1 cellular context compared by ENCODE assay signal in the genomic region with DNA sequence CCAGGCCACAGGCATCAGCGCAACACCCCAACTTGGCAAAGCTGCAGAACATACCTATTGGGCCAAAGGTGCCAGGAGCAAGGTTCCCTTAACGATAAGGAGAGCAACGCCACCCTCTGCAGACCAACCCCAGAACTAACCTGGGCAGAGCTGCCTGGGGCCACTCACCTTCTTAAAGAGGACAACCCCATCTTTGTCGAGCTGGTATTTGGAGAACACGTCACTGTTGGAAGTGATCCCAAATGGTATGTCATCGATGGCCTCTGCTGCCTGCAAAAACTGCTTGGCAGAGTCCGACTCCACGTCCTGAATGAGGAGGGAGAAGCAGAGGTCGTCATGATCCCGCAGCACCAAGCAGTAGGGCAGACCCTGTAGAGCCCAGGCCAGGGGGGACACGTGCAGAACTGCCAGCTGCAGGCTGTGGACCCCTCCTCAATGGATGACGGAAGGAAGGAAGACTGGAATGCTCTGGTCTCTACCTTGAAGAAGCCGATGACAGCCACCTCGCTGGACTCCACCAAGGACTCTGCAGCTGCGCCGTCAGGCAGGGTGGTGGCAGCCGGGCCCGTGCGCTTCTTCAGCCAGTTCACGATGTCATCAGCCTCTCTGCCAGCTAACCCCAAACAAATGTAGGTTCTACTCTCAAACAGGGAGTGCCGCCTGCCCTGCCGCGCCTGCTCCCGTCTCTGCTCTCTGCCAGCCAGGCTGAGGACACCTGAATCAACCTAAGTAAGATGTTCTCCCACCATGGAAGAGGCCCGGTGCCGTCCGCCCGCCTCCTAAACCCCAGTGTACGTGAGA.
A peak's percentile ranks its signal among the peaks of the same experiment; 100 is the strongest.
TF ChIP-seq lines count a peak whose summit lies in the region.

No MANE protein-coding gene starts in this region.

TF ChIP-seq in HepG2, 621 proteins besides CTCF, POLR2A, EP300 and RAD21 (continued from another document):
- TF ChIP-seq, protein P1, sequence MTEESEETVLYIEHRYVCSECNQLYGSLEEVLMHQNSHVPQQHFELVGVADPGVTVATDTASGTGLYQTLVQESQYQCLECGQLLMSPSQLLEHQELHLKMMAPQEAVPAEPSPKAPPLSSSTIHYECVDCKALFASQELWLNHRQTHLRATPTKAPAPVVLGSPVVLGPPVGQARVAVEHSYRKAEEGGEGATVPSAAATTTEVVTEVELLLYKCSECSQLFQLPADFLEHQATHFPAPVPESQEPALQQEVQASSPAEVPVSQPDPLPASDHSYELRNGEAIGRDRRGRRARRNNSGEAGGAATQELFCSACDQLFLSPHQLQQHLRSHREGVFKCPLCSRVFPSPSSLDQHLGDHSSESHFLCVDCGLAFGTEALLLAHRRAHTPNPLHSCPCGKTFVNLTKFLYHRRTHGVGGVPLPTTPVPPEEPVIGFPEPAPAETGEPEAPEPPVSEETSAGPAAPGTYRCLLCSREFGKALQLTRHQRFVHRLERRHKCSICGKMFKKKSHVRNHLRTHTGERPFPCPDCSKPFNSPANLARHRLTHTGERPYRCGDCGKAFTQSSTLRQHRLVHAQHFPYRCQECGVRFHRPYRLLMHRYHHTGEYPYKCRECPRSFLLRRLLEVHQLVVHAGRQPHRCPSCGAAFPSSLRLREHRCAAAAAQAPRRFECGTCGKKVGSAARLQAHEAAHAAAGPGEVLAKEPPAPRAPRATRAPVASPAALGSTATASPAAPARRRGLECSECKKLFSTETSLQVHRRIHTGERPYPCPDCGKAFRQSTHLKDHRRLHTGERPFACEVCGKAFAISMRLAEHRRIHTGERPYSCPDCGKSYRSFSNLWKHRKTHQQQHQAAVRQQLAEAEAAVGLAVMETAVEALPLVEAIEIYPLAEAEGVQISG (CRISPR knock-in tag; IDR thresholded peaks at IDR 0.05): no peak
- no peak for TF ChIP-seq ZNF563 (CRISPR knock-in tag; IDR thresholded peaks at IDR 0.05)
- TF ChIP-seq ZNF253 (CRISPR knock-in tag; IDR thresholded peaks at IDR 0.05; ENCODE audit: borderline replicate concordance): no peak
- TF ChIP-seq, protein P2, sequence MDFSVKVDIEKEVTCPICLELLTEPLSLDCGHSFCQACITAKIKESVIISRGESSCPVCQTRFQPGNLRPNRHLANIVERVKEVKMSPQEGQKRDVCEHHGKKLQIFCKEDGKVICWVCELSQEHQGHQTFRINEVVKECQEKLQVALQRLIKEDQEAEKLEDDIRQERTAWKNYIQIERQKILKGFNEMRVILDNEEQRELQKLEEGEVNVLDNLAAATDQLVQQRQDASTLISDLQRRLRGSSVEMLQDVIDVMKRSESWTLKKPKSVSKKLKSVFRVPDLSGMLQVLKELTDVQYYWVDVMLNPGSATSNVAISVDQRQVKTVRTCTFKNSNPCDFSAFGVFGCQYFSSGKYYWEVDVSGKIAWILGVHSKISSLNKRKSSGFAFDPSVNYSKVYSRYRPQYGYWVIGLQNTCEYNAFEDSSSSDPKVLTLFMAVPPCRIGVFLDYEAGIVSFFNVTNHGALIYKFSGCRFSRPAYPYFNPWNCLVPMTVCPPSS (IDR thresholded peaks at IDR 0.05): no peak
- no peak for TF ChIP-seq SATB2 (CRISPR knock-in tag; IDR thresholded peaks at IDR 0.05)
- TF ChIP-seq HNRNPL (IDR thresholded peaks at IDR 0.05; ENCODE audit: low read depth, low read length): 0 out of 2 replicates have a peak, but pooled peaks have one; percentile 17
- TF ChIP-seq NRL (CRISPR knock-in tag; IDR thresholded peaks at IDR 0.05; ENCODE audit: borderline replicate concordance): 0 out of 2 replicates have a peak, but pooled peaks have one; percentile 41
- TF ChIP-seq, protein P3, sequence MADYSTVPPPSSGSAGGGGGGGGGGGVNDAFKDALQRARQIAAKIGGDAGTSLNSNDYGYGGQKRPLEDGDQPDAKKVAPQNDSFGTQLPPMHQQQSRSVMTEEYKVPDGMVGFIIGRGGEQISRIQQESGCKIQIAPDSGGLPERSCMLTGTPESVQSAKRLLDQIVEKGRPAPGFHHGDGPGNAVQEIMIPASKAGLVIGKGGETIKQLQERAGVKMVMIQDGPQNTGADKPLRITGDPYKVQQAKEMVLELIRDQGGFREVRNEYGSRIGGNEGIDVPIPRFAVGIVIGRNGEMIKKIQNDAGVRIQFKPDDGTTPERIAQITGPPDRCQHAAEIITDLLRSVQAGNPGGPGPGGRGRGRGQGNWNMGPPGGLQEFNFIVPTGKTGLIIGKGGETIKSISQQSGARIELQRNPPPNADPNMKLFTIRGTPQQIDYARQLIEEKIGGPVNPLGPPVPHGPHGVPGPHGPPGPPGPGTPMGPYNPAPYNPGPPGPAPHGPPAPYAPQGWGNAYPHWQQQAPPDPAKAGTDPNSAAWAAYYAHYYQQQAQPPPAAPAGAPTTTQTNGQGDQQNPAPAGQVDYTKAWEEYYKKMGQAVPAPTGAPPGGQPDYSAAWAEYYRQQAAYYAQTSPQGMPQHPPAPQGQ (CRISPR knock-in tag; IDR thresholded peaks at IDR 0.05; ENCODE audit: borderline replicate concordance): no peak
- TF ChIP-seq ZSCAN29 (CRISPR knock-in tag; conservative IDR thresholded peaks at IDR 0.05): no peak
- 0 out of 2 replicates have a peak, but pooled peaks have one; percentile 28 for TF ChIP-seq ZC3H4 (CRISPR knock-in tag; IDR thresholded peaks at IDR 0.05; ENCODE audit: borderline replicate concordance)
- TF ChIP-seq FOXO1 (CRISPR knock-in tag; IDR thresholded peaks at IDR 0.05): no peak
